8 cellular contexts compared by ENCODE assay signal in genomic region chr1:63593303-63593886, GRCh38. TPM values are rescaled to one million over a fixed set of nuclear protein-coding genes. Genes with fewer than 3 reads are reported as not detected.
DNase-seq lines count a peak whose midpoint lies in the region; ATAC-seq, FAIRE-seq and TF ChIP-seq lines count a peak whose summit lies in the region.

TSS of gene PGM1 (plus strand) at chr1:63593411. CDS start at chr1:63593489, 78 bp downstream.

- H3K9me3 ChIP-seq in DOHH2 (ENCODE audit: control insufficient read depth, insufficient read depth, low read length) (no peaks in the 10 kb centered on the region), neutrophil (no peaks in the 10 kb centered on the region)

- DNase-seq in KG1 (lab: John Stamatoyannopoulos, UW) (peak; percentile 61), SHP77 (lab: John Stamatoyannopoulos, UW) (peak; percentile 68 to 76), frontal cortex (ENCODE audit: low spot score in 2 of 2) (peak; percentile 68 to 69), substantia nigra (lab: John Stamatoyannopoulos, UW) (peak in 45 of 49 donors; percentile 18 to 82 (median 63))
- peak; percentile 42 to 71 (median 54) for DNase-seq in activated naive CD4-positive, alpha-beta T cell (lab: John Stamatoyannopoulos, UW)

- peak within 1 kb of the TSS; percentile 64 for H3K4me2 ChIP-seq in DOHH2 (ENCODE audit: low read length)

- H3K4me1 ChIP-seq in DOHH2 (ENCODE audit: control insufficient read depth, low read length) (peaks cover 20% of the 10 kb centered on the region), neutrophil (ENCODE audit: control insufficient read depth in 1 of 2, insufficient read depth in 1 of 2, low read depth in 1 of 2, low read length in 1 of 2) (peaks cover 40 to 42% of the 10 kb centered on the region in 2 experiments)

- no peak for FAIRE-seq in frontal cortex (lab: Jason Lieb, UNC)

- no peaks in the 10 kb centered on the region for H4K20me1 ChIP-seq in DOHH2 (ENCODE audit: control insufficient read depth, insufficient read depth, low read depth, low read length)

- H3K27ac ChIP-seq in DOHH2 (ENCODE audit: low read depth, low read length) (peak within 1 kb of the TSS; percentile 81), neutrophil (peak within 1 kb of the TSS; percentile 97), substantia nigra (ENCODE audit: low read depth, low read length, poor library complexity, severe bottlenecking) (peak within 1 kb of the TSS; percentile 69)

- TF ChIP-seq CTCF in DOHH2 (IDR thresholded peaks at IDR 0.05; ENCODE audit: low read depth, low read length, poor library complexity, severe bottlenecking) (no peak), neutrophil (IDR thresholded peaks at IDR 0.05) (no peak)

- H3K36me3 ChIP-seq in DOHH2 (ENCODE audit: control insufficient read depth, low read length) (peaks cover 13% of the 10 kb centered on the region), neutrophil (peaks cover 3% of the 10 kb centered on the region)

- H3K4me3 ChIP-seq in DOHH2 (ENCODE audit: low read length): peak within 1 kb of the TSS; percentile 82
- H3K4me3 ChIP-seq in neutrophil (ENCODE audit: low read depth in 1 of 2, low read length in 1 of 2): peak within 1 kb of the TSS; percentile 72 to 81

- peak; percentile 65 for ATAC-seq in GM21737 (IDR thresholded peaks at IDR 0.05; ENCODE audit: unreplicated experiment)

- H3F3A ChIP-seq in DOHH2 (ENCODE audit: control insufficient read depth, insufficient read depth): no peaks in the 10 kb centered on the region

- H3K79me2 ChIP-seq in DOHH2 (ENCODE audit: control insufficient read depth, low read length): peaks cover 46% of the 10 kb centered on the region

- H3K9me2 ChIP-seq in DOHH2 (replicated peaks; ENCODE audit: control insufficient read depth, low read length): no peaks in the 10 kb centered on the region

- H3K27me3 ChIP-seq in DOHH2 (ENCODE audit: control insufficient read depth, low read length) (no peaks in the 10 kb centered on the region), neutrophil (no peaks in the 10 kb centered on the region)

RNA-seq across cellular contexts. Expression of gene PGM1, which starts in this region (rescaled TPM):
- total RNA-seq in frontal cortex: 17.9 TPM

Comparison
In these comparisons a context has a peak if more than half of its experiments do, and no peak if none do; other contexts are left out.
1. Peak in every context shown above with its lines: DNase-seq, ATAC-seq, H3K4me3 ChIP-seq and H3K27ac ChIP-seq.